8 cellular contexts compared by ENCODE assay signal in the genomic region with DNA sequence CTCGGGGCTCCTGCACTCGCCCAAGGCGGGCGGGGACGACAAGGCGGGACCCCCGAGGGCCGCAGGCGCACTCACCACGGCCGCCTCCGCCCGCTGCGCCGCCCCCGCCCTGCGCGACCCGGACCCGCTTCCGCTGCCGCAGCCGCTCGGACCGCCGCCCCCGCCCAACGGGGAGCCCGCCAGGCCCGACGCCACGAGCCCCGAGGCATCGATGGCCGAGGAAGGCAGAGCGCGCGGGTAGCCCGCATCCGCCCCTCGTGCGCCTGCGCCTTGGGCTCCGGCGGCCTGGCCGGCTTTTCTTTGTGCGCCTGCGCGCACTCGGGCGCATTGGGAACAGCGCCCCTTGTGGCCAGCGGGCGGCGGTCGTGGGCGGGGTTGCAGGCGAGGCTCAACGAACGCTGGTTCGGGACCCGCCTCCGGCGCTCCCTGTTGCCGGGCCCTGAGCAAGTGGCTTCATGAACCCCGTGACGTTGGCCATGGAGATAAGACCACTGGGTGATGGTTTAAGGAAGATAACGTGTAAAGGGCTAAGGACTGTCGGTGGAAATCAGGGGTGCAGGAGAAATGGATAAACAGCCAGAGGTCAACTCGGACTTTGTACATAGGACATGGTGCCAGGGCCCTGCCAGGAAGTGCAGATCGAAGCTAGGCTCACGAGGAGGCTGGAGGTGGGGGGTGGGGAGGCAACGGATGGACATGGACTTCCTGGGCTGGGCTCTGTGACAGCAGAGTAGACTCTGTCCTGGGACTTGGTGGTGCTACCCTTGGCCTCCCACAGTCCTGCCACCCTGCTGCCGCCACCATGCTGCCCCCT. TPM values are rescaled to one million over a fixed set of nuclear protein-coding genes. Genes with fewer than 3 reads are reported as not detected.
DNase-seq lines count a peak whose midpoint lies in the region; ATAC-seq and TF ChIP-seq lines count a peak whose summit lies in the region.

Gene C8G, plus strand, starts transcription at position 725 of the 814 bp plus-strand sequence. Its CDS starts 78 bp downstream, at position 803.
Gene FBXW5, minus strand, starts transcription at position 220 of the 814 bp plus-strand sequence. CDS start 655 bp downstream, outside the sequence.

- peak within 1 kb of the TSS; percentile 69 for H3K27ac ChIP-seq in RWPE2 (ENCODE audit: poor library complexity, severe bottlenecking)

- H3K36me3 Mint-ChIP-seq in nephron progenitor cell (ENCODE audit: low read depth) = no peaks in the 10 kb centered on the region
- H3K36me3 Mint-ChIP-seq in stimulated activated naive CD8-positive, alpha-beta T cell treated with anti-CD3 and anti-CD28 coated beads, Interleukin-15, Interleukin-2, amounts not matched to agents 100 ng/mL and 50 ng/mL, for 24 hours (ENCODE audit: low read depth) = peaks cover 9% of the 10 kb centered on the region

- peak; percentile 93 for TF ChIP-seq CTCF in LNCaP clone FGC (IDR thresholded peaks at IDR 0.05; ENCODE audit: control insufficient read depth, extremely low read depth, insufficient read depth)
- TF ChIP-seq CTCF in RWPE2 (IDR thresholded peaks at IDR 0.05; ENCODE audit: poor library complexity, severe bottlenecking) = peak; percentile 99
- TF ChIP-seq CTCF in fibroblast of villous mesenchyme (IDR thresholded peaks at IDR 0.05; ENCODE audit: insufficient read depth, low read depth, low read length) = peak; percentile 92
- TF ChIP-seq CTCF in nephron progenitor cell (IDR thresholded peaks at IDR 0.05) = peak; percentile 93

- H3K9ac ChIP-seq in ES-I3 (ENCODE audit: low read depth, low read length) = peak within 1 kb of the TSS; percentile 81

- peak within 1 kb of the TSS; percentile 86 for H3K27ac Mint-ChIP-seq in nephron progenitor cell
- peak within 1 kb of the TSS; percentile 80 for H3K27ac Mint-ChIP-seq in stimulated activated naive CD8-positive, alpha-beta T cell treated with anti-CD3 and anti-CD28 coated beads, Interleukin-15, Interleukin-2, amounts not matched to agents 100 ng/mL and 50 ng/mL, for 24 hours

- peaks cover 4% of the 10 kb centered on the region for H3K4me1 Mint-ChIP-seq in nephron progenitor cell
- H3K4me1 Mint-ChIP-seq in stimulated activated naive CD8-positive, alpha-beta T cell treated with anti-CD3 and anti-CD28 coated beads, Interleukin-15, Interleukin-2, amounts not matched to agents 100 ng/mL and 50 ng/mL, for 24 hours (ENCODE audit: low read depth) = peaks cover 9% of the 10 kb centered on the region

- H3K4me1 ChIP-seq in ES-I3 (ENCODE audit: insufficient read depth, low read length) = peaks cover 5% of the 10 kb centered on the region; the same call in 1 of the 2 replicates
- H3K4me1 ChIP-seq in RWPE2 (ENCODE audit: insufficient read depth, poor library complexity, severe bottlenecking) = peaks cover 9% of the 10 kb centered on the region

- DNase-seq in H4 (ENCODE audit: low spot score) = peak; percentile 87
- DNase-seq in LNCaP clone FGC (ENCODE audit: low read depth) = peak; percentile 54
- DNase-seq in RWPE2 (ENCODE audit: low spot score) = peak; percentile 93
- peak; percentile 98 for DNase-seq in activated effector memory CD4-positive, alpha-beta T cell treated with anti-CD3 and anti-CD28 coated beads, Interleukin-2, amount 50 U/mL, for 16 hours
- DNase-seq in fibroblast of villous mesenchyme (ENCODE audit: low read depth) = peak; percentile 93
- peak; percentile 95 for DNase-seq in nephron progenitor cell

- no peaks in the 10 kb centered on the region for H3K9me3 ChIP-seq in ES-I3 (ENCODE audit: control insufficient read depth, insufficient read depth, low read length)
- no peaks in the 10 kb centered on the region for H3K9me3 ChIP-seq in RWPE2 (ENCODE audit: severe bottlenecking)

- H3K4me3 Mint-ChIP-seq in nephron progenitor cell = peak within 1 kb of the TSS; percentile 78
- H3K4me3 Mint-ChIP-seq in stimulated activated naive CD8-positive, alpha-beta T cell treated with anti-CD3 and anti-CD28 coated beads, Interleukin-15, Interleukin-2, amounts not matched to agents 100 ng/mL and 50 ng/mL, for 24 hours = peak within 1 kb of the TSS; percentile 82

- peaks cover 13% of the 10 kb centered on the region for H3K27me3 Mint-ChIP-seq in nephron progenitor cell (ENCODE audit: low read depth, poor library complexity)
- H3K27me3 Mint-ChIP-seq in stimulated activated naive CD8-positive, alpha-beta T cell treated with anti-CD3 and anti-CD28 coated beads, Interleukin-15, Interleukin-2, amounts not matched to agents 100 ng/mL and 50 ng/mL, for 24 hours = no peaks in the 10 kb centered on the region

- no peaks in the 10 kb centered on the region; the same call in 1 of the 2 replicates for H3K36me3 ChIP-seq in ES-I3 (ENCODE audit: insufficient read depth, low read length)
- H3K36me3 ChIP-seq in RWPE2 (ENCODE audit: low read depth) = peaks cover 31% of the 10 kb centered on the region

- no peaks in the 10 kb centered on the region for H3K9me3 Mint-ChIP-seq in nephron progenitor cell
- no peaks in the 10 kb centered on the region for H3K9me3 Mint-ChIP-seq in stimulated activated naive CD8-positive, alpha-beta T cell treated with anti-CD3 and anti-CD28 coated beads, Interleukin-15, Interleukin-2, amounts not matched to agents 100 ng/mL and 50 ng/mL, for 24 hours

- peak; percentile 52 for ATAC-seq in RWPE2 (ENCODE audit: low read depth)

- H3K4me3 ChIP-seq in LNCaP clone FGC (ENCODE audit: low read depth, low read length) (peak within 1 kb of the TSS; percentile 81), RWPE2 (ENCODE audit: severe bottlenecking) (peak within 1 kb of the TSS; percentile 98), fibroblast of villous mesenchyme (ENCODE audit: low read depth, low read length) (peak within 1 kb of the TSS; percentile 84)

- H3K27me3 ChIP-seq in RWPE2 (ENCODE audit: insufficient read depth, poor library complexity, severe bottlenecking) = no peaks in the 10 kb centered on the region

RNA-seq across cellular contexts. Expression of gene C8G, which starts in this region (rescaled TPM):
- not detected in 2 replicates for total RNA-seq in H4 (2014; rRNA removed; shearing (Covaris generic))
- total RNA-seq in fibroblast of villous mesenchyme = 0.86 TPM in 1 of 2 replicates, not detected in the other

RNA-seq across cellular contexts. Expression of gene FBXW5, which starts in this region (rescaled TPM):
- total RNA-seq in H4 (2014; rRNA removed; shearing (Covaris generic)) = 56.2 and 83.0 TPM in 2 replicates
- total RNA-seq in fibroblast of villous mesenchyme = 104 and 115 TPM in 2 replicates

Comparison
In these comparisons a context has a peak if more than half of its experiments do, and no peak if none do; other contexts are left out.
1. Peak in every context shown above with its lines: DNase-seq, ATAC-seq, H3K4me3 ChIP-seq and H3K27ac ChIP-seq.